In the genomic region with DNA sequence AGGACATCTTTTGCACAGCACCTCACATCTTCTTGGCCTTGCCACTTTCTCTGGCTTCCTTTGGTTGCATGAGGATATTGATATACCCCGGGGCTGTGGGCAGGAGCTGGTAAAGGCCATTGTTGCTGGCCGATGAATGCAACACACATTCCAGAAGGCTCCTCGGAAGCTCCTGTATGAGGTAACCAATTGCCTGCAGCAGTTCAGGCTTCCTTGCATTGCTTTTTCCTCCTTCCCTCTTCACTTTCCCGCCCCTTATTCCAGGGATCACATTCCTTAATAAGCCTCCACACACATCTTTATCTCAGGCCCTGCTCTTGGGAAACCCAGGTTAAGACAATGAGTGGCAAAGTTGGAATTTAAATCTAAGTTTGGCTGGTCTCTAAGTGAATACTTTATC, we compare ENCODE assay signal across 19 cellular contexts.
DNase-seq lines count a peak whose midpoint lies in the region; ATAC-seq and TF ChIP-seq lines count a peak whose summit lies in the region.
"Had no signal": no experiment of that assay in that cellular context is flagged by ENCODE, and none has a peak within 500 bp of the region (broad histone marks: within the 10 kb centered on the region; RNA-seq: fewer than 3 reads in every experiment).

No MANE protein-coding gene starts in this region.

- H3K4me1 Mint-ChIP-seq in activated naive CD4-positive, alpha-beta T cell treated with anti-CD3 and anti-CD28 coated beads, Interleukin-2, amount 50 U/mL, for 24 hours: no peaks in the 10 kb centered on the region
- peaks cover 8% of the 10 kb centered on the region for H3K4me1 Mint-ChIP-seq in neural progenitor cell
- no peaks in the 10 kb centered on the region for H3K4me1 Mint-ChIP-seq in stimulated activated memory B cell treated with anti-CD40 and anti-IgM and Interleukin-4, amounts not matched to agents 10 μg/mL and 1 μg/mL and 100 μg/mL, for 72 hours
- H3K4me1 Mint-ChIP-seq: IgD-negative memory B cell had no signal

- H3K9ac ChIP-seq in neural progenitor cell: no peak overlapping the region
- H3K9ac ChIP-seq: BLaER1 treated with 17β-estradiol and CSF1 and Interleukin-3, amounts not matched to agents 10 nM and 100 nM had no signal

- H3F3A ChIP-seq in neural progenitor cell (ENCODE audit: low read depth): no peaks in the 10 kb centered on the region

- H3K36me3 Mint-ChIP-seq in activated naive CD4-positive, alpha-beta T cell treated with anti-CD3 and anti-CD28 coated beads, Interleukin-2, amount 50 U/mL, for 24 hours: no peaks in the 10 kb centered on the region
- no peaks in the 10 kb centered on the region for H3K36me3 Mint-ChIP-seq in neural progenitor cell
- no peaks in the 10 kb centered on the region for H3K36me3 Mint-ChIP-seq in stimulated activated memory B cell treated with anti-CD40 and anti-IgM and Interleukin-4, amounts not matched to agents 10 μg/mL and 1 μg/mL and 100 μg/mL, for 72 hours
- H3K36me3 Mint-ChIP-seq: CD8-positive, alpha-beta T cell had no signal

- H2AFZ ChIP-seq in neural progenitor cell (replicated peaks): peak overlapping the region; percentile 26

- no peak for TF ChIP-seq CTCF in neural progenitor cell (IDR thresholded peaks at IDR 0.05)

- H3K9me3 Mint-ChIP-seq in activated naive CD4-positive, alpha-beta T cell treated with anti-CD3 and anti-CD28 coated beads, Interleukin-2, amount 50 U/mL, for 24 hours: no peaks in the 10 kb centered on the region
- H3K9me3 Mint-ChIP-seq in neural progenitor cell: no peaks in the 10 kb centered on the region
- no peaks in the 10 kb centered on the region for H3K9me3 Mint-ChIP-seq in stimulated activated memory B cell treated with anti-CD40 and anti-IgM and Interleukin-4, amounts not matched to agents 10 μg/mL and 1 μg/mL and 100 μg/mL, for 72 hours
- H3K9me3 Mint-ChIP-seq: CD8-positive, alpha-beta T cell; IgD-negative memory B cell had no signal

- H3K4me1 ChIP-seq in neural progenitor cell: peaks cover 9% of the 10 kb centered on the region

- no peaks in the 10 kb centered on the region for H3K27me3 Mint-ChIP-seq in activated naive CD4-positive, alpha-beta T cell treated with anti-CD3 and anti-CD28 coated beads, Interleukin-2, amount 50 U/mL, for 24 hours
- no peaks in the 10 kb centered on the region for H3K27me3 Mint-ChIP-seq in neural progenitor cell (ENCODE audit: insufficient read depth, low read depth)
- H3K27me3 Mint-ChIP-seq in stimulated activated memory B cell treated with anti-CD40 and anti-IgM and Interleukin-4, amounts not matched to agents 10 μg/mL and 1 μg/mL and 100 μg/mL, for 72 hours: no peaks in the 10 kb centered on the region
- H3K27me3 Mint-ChIP-seq: IgD-negative memory B cell had no signal

- no peak overlapping the region for H3K27ac ChIP-seq in neural progenitor cell
- H3K27ac ChIP-seq: BLaER1 treated with 17β-estradiol and CSF1 and Interleukin-3, amounts not matched to agents 10 nM and 100 nM had no signal

- H3K79me2 ChIP-seq in neural progenitor cell (ENCODE audit: low read depth): no peaks in the 10 kb centered on the region

- H3K27me3 ChIP-seq in neural progenitor cell: no peaks in the 10 kb centered on the region
- H3K27me3 ChIP-seq: BLaER1 treated with 17β-estradiol and CSF1 and Interleukin-3, amounts not matched to agents 10 nM and 100 nM had no signal

- H3K4me3 Mint-ChIP-seq in activated naive CD4-positive, alpha-beta T cell treated with anti-CD3 and anti-CD28 coated beads, Interleukin-2, amount 50 U/mL, for 24 hours: no peak overlapping the region
- no peak overlapping the region for H3K4me3 Mint-ChIP-seq in neural progenitor cell
- no peak overlapping the region for H3K4me3 Mint-ChIP-seq in stimulated activated memory B cell treated with anti-CD40 and anti-IgM and Interleukin-4, amounts not matched to agents 10 μg/mL and 1 μg/mL and 100 μg/mL, for 72 hours
- H3K4me3 Mint-ChIP-seq: CD8-positive, alpha-beta T cell; IgD-negative memory B cell had no signal

- ATAC-seq in stimulated activated memory B cell treated with anti-CD40 and anti-IgM and Interleukin-4, amounts not matched to agents 10 μg/mL and 1 μg/mL and 100 μg/mL, for 72 hours: no peak
- ATAC-seq: CD8-positive, alpha-beta T cell; Panc1; Right ventricle myocardium inferior had no signal

- no peak overlapping the region for H3K4me3 ChIP-seq in neural progenitor cell
- H3K4me3 ChIP-seq: BLaER1 treated with 17β-estradiol and CSF1 and Interleukin-3, amounts not matched to agents 10 nM and 100 nM had no signal

- no peaks in the 10 kb centered on the region for H3K36me3 ChIP-seq in neural progenitor cell

- peak overlapping the region; percentile 36 for H3K27ac Mint-ChIP-seq in activated naive CD4-positive, alpha-beta T cell treated with anti-CD3 and anti-CD28 coated beads, Interleukin-2, amount 50 U/mL, for 24 hours
- no peak overlapping the region for H3K27ac Mint-ChIP-seq in neural progenitor cell
- no peak overlapping the region for H3K27ac Mint-ChIP-seq in stimulated activated memory B cell treated with anti-CD40 and anti-IgM and Interleukin-4, amounts not matched to agents 10 μg/mL and 1 μg/mL and 100 μg/mL, for 72 hours
- H3K27ac Mint-ChIP-seq: CD8-positive, alpha-beta T cell; IgD-negative memory B cell had no signal

- no peaks in the 10 kb centered on the region for H3K9me3 ChIP-seq in neural progenitor cell (ENCODE audit: low read depth)

- no peak overlapping the region for H3K4me2 ChIP-seq in neural progenitor cell
- H3K4me2 ChIP-seq: BLaER1 treated with 17β-estradiol and CSF1 and Interleukin-3, amounts not matched to agents 10 nM and 100 nM had no signal

- no peaks in the 10 kb centered on the region for H4K20me1 ChIP-seq in neural progenitor cell (ENCODE audit: low read depth)
- H4K20me1 ChIP-seq: BLaER1 treated with 17β-estradiol and CSF1 and Interleukin-3, amounts not matched to agents 10 nM and 100 nM had no signal

- no peak for DNase-seq in activated naive CD4-positive, alpha-beta T cell (lab: John Stamatoyannopoulos, UW)
- DNase-seq in SK-MEL-5 (ENCODE audit: low read depth, low spot score) (peak; percentile 36), iPS DF 19.7 (ENCODE audit: low read depth, low spot score) (peak; percentile 17), neural progenitor cell (ENCODE audit: low spot score) (peak; percentile 31), cortex of kidney (lab: John Stamatoyannopoulos, UW) (no peak), NCI-H2196 (lab: John Stamatoyannopoulos, UW; ENCODE audit: unreplicated experiment) (no peak)
- DNase-seq: 8988T; CD8-positive, alpha-beta T cell; GDM1; NCI-H1694 treated with DMSO at 0.1 percent for 48 hours; NCI-H2107; NCI-H510A; NK-92 treated with Interleukin-12 subunit alpha and Interleukin-12 subunit beta, amount 100 ng/mL, for 24 hours had no signal

- in situ Hi-C loops in SK-MEL-5 (cut with HindIII; ENCODE audit: low pct_unique_long_range_greater_than_20kb, low sequenced_read_pairs): no loop called here

Comparison
In these comparisons a context has a peak if more than half of its experiments do, and no peak if none do; other contexts are left out.
1. DNase-seq: peak in SK-MEL-5 (single experiment), iPS DF 19.7 (single experiment) and neural progenitor cell (single experiment); none in activated naive CD4-positive, alpha-beta T cell (0 of 4), cortex of kidney (single experiment) and NCI-H2196 (single experiment).